ENCODE assay signal across 10 cellular contexts in the genomic region with DNA sequence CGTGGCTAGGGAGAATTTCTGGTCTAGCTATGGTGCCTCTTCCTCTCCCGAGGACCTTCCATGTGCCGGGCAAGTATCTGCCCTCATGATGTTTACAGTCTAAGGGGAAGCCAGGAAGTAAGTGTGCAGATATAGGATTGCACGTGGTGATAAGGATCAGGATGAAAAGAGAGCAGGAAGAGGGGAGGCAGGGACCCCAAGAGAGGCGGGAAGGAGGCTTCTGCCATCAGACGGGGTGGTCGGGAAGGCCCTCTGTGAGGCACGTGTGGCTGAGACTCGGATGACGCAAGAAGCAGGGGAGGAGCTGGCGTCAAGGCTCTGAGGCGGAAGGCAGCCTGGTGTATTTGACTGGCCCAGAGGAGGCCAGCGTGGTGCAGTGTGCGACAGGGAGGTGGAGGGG. TPM values are rescaled to one million over a fixed set of nuclear protein-coding genes. Genes with fewer than 3 reads are reported as not detected.
DNase-seq lines count a peak whose midpoint lies in the region; ATAC-seq and TF ChIP-seq lines count a peak whose summit lies in the region.
"Had no signal": no experiment of that assay in that cellular context is flagged by ENCODE, and none has a peak within 500 bp of the region (broad histone marks: within the 10 kb centered on the region; RNA-seq: fewer than 3 reads in every experiment).

No MANE protein-coding gene starts in this region.

- no peak overlapping the region for H3K9ac ChIP-seq in OCI-LY3 (ENCODE audit: low read length)

- H3K9me3 ChIP-seq in OCI-LY3 (ENCODE audit: insufficient read depth, low read length): no peaks in the 10 kb centered on the region
- no peaks in the 10 kb centered on the region for H3K9me3 ChIP-seq in effector memory CD4-positive, alpha-beta T cell (ENCODE audit: control insufficient read depth, low read length)
- H3K9me3 ChIP-seq: SJSA1 had no signal

- H3K36me3 Mint-ChIP-seq in activated naive CD4-positive, alpha-beta T cell treated with anti-CD3 and anti-CD28 coated beads, Interleukin-2, amount 10 ng/mL, durations not matched to agents 7 days and 5 days: peaks cover 5% of the 10 kb centered on the region
- peaks cover 4% of the 10 kb centered on the region in 2 donors for H3K36me3 Mint-ChIP-seq in stimulated activated naive B cell treated with anti-CD40 and anti-IgM and Interleukin-4, amounts not matched to agents 10 μg/mL and 1 μg/mL and 100 μg/mL, for 72 hours
- H3K36me3 Mint-ChIP-seq: activated naive CD4-positive, alpha-beta T cell treated with anti-CD3 and anti-CD28 coated beads, Interleukin-2, amount 50 U/mL, for 72 hours had no signal

- H3K4me3 ChIP-seq in OCI-LY3 (ENCODE audit: low read length): peak overlapping the region; percentile 70; the same call in 1 of the 2 replicates
- peak overlapping the region; percentile 45 for H3K4me3 ChIP-seq in effector memory CD4-positive, alpha-beta T cell (ENCODE audit: insufficient read depth, low read depth, low read length, poor library complexity, severe bottlenecking)
- H3K4me3 ChIP-seq: SJSA1 had no signal

- H3K79me2 ChIP-seq in OCI-LY3 (ENCODE audit: low read length): no peaks in the 10 kb centered on the region

- H3K27ac ChIP-seq in OCI-LY3 (ENCODE audit: low read length): no peak overlapping the region
- H3K27ac ChIP-seq in effector memory CD4-positive, alpha-beta T cell (ENCODE audit: insufficient read depth, low read length, poor library complexity, severe bottlenecking): no peak overlapping the region
- H3K27ac ChIP-seq: SJSA1 had no signal

- peak overlapping the region; percentile 93 for H3K4me2 ChIP-seq in OCI-LY3 (ENCODE audit: low read length)

- ATAC-seq in stimulated activated naive B cell treated with anti-CD40 and anti-IgM and Interleukin-4, amounts not matched to agents 10 μg/mL and 1 μg/mL and 100 μg/mL, for 72 hours (replicated peaks): no peak
- no peak for ATAC-seq in left cardiac atrium

- CTCF ChIA-PET in activated naive CD4-positive, alpha-beta T cell treated with anti-CD3 and anti-CD28 coated beads, Interleukin-2, amount 10 ng/mL, durations not matched to agents 7 days and 5 days (lab: Charles Lee): interaction anchor here (1.8 kb wide), 1 partner anchor 17 kb away, joined by 6 read pairs; no protein-coding TSS in a partner anchor

- intact Hi-C loops in left cardiac atrium (cut with DNase I): no loop called here

- H3K36me3 ChIP-seq in OCI-LY3 (replicated peaks; ENCODE audit: low read depth, low read length): no peaks in the 10 kb centered on the region
- H3K36me3 ChIP-seq in effector memory CD4-positive, alpha-beta T cell (ENCODE audit: control insufficient read depth, insufficient read depth, low read length): no peaks in the 10 kb centered on the region
- H3K36me3 ChIP-seq: SJSA1 had no signal

- H3K9me3 Mint-ChIP-seq in activated naive CD4-positive, alpha-beta T cell treated with anti-CD3 and anti-CD28 coated beads, Interleukin-2, amount 10 ng/mL, durations not matched to agents 7 days and 5 days: no peaks in the 10 kb centered on the region
- no peaks in the 10 kb centered on the region for H3K9me3 Mint-ChIP-seq in stimulated activated naive B cell treated with anti-CD40 and anti-IgM and Interleukin-4, amounts not matched to agents 10 μg/mL and 1 μg/mL and 100 μg/mL, for 72 hours
- H3K9me3 Mint-ChIP-seq: activated naive CD4-positive, alpha-beta T cell treated with anti-CD3 and anti-CD28 coated beads, Interleukin-2, amount 50 U/mL, for 72 hours had no signal

- H3K27me3 ChIP-seq in OCI-LY3 (ENCODE audit: low read depth, low read length): peaks cover 58% of the 10 kb centered on the region
- no peaks in the 10 kb centered on the region for H3K27me3 ChIP-seq in effector memory CD4-positive, alpha-beta T cell (replicated peaks; ENCODE audit: control insufficient read depth, insufficient read depth, low read length, poor library complexity, severe bottlenecking)

- no peak overlapping the region for H3K27ac Mint-ChIP-seq in activated naive CD4-positive, alpha-beta T cell treated with anti-CD3 and anti-CD28 coated beads, Interleukin-2, amount 10 ng/mL, durations not matched to agents 7 days and 5 days
- peak overlapping the region; percentile 93 for H3K27ac Mint-ChIP-seq in stimulated activated naive B cell treated with anti-CD40 and anti-IgM and Interleukin-4, amounts not matched to agents 10 μg/mL and 1 μg/mL and 100 μg/mL, for 72 hours
- H3K27ac Mint-ChIP-seq: activated naive CD4-positive, alpha-beta T cell treated with anti-CD3 and anti-CD28 coated beads, Interleukin-2, amount 50 U/mL, for 72 hours had no signal

- peaks cover 76% of the 10 kb centered on the region for H3K27me3 Mint-ChIP-seq in activated naive CD4-positive, alpha-beta T cell treated with anti-CD3 and anti-CD28 coated beads, Interleukin-2, amount 10 ng/mL, durations not matched to agents 7 days and 5 days
- H3K27me3 Mint-ChIP-seq in stimulated activated naive B cell treated with anti-CD40 and anti-IgM and Interleukin-4, amounts not matched to agents 10 μg/mL and 1 μg/mL and 100 μg/mL, for 72 hours: peaks cover 4 to 5% of the 10 kb centered on the region in 2 donors

- peaks cover 47% of the 10 kb centered on the region for H3K4me1 Mint-ChIP-seq in activated naive CD4-positive, alpha-beta T cell treated with anti-CD3 and anti-CD28 coated beads, Interleukin-2, amount 10 ng/mL, durations not matched to agents 7 days and 5 days
- H3K4me1 Mint-ChIP-seq in stimulated activated naive B cell treated with anti-CD40 and anti-IgM and Interleukin-4, amounts not matched to agents 10 μg/mL and 1 μg/mL and 100 μg/mL, for 72 hours: peaks cover 58 to 79% of the 10 kb centered on the region in 2 donors

- no peak overlapping the region for H2AFZ ChIP-seq in OCI-LY3 (ENCODE audit: low read depth, low read length)

- H3K4me1 ChIP-seq in OCI-LY3 (ENCODE audit: low read length): peaks cover 44% of the 10 kb centered on the region
- H3K4me1 ChIP-seq in effector memory CD4-positive, alpha-beta T cell (ENCODE audit: control insufficient read depth, insufficient read depth, low read length, poor library complexity, severe bottlenecking): peaks cover 30% of the 10 kb centered on the region
- H3K4me1 ChIP-seq: SJSA1 had no signal

- no peak for TF ChIP-seq CTCF in OCI-LY3 (IDR thresholded peaks at IDR 0.05; ENCODE audit: low read depth, low read length)

- no peaks in the 10 kb centered on the region for H4K20me1 ChIP-seq in OCI-LY3 (ENCODE audit: insufficient read depth, low read length)

- DNase-seq in activated naive CD4-positive, alpha-beta T cell treated with anti-CD3 and anti-CD28 coated beads, Interleukin-2, amount 10 ng/mL, durations not matched to agents 7 days and 5 days: no peak
- DNase-seq in activated naive CD4-positive, alpha-beta T cell treated with anti-CD3 and anti-CD28 coated beads, Interleukin-2, amount 50 U/mL, for 16 hours: no peak
- DNase-seq in effector memory CD4-positive, alpha-beta T cell: no peak
- DNase-seq in stimulated activated naive B cell treated with anti-CD40 and anti-IgM and Interleukin-4, amounts not matched to agents 10 μg/mL and 1 μg/mL and 100 μg/mL, for 72 hours: no peak
- DNase-seq in SIG-M5 treated with dmso at 0.1 percent for 504 hours (lab: John Stamatoyannopoulos, UW; ENCODE audit: unreplicated experiment) (no peak), NCI-H524 (lab: John Stamatoyannopoulos, UW) (no peak), left cardiac atrium (no peak)

- peak overlapping the region; percentile 7 for H3K4me3 Mint-ChIP-seq in activated naive CD4-positive, alpha-beta T cell treated with anti-CD3 and anti-CD28 coated beads, Interleukin-2, amount 10 ng/mL, durations not matched to agents 7 days and 5 days
- H3K4me3 Mint-ChIP-seq in stimulated activated naive B cell treated with anti-CD40 and anti-IgM and Interleukin-4, amounts not matched to agents 10 μg/mL and 1 μg/mL and 100 μg/mL, for 72 hours: peak overlapping the region; percentile 89 to 90

RNA-seq across cellular contexts. Expression of a gene that starts 0.7 kb away (rescaled TPM):
- total RNA-seq in left cardiac atrium: 10 to 100 TPM; 58.8 to 73.7 TPM
